ENCODE assay signal across 8 cellular contexts in genomic region chr12:45729233-45730115, GRCh38. TPM values are rescaled to one million over a fixed set of nuclear protein-coding genes. Genes with fewer than 3 reads are reported as not detected.
DNase-seq lines count a peak whose midpoint lies in the region; ATAC-seq and TF ChIP-seq lines count a peak whose summit lies in the region.

A gene with protein sequence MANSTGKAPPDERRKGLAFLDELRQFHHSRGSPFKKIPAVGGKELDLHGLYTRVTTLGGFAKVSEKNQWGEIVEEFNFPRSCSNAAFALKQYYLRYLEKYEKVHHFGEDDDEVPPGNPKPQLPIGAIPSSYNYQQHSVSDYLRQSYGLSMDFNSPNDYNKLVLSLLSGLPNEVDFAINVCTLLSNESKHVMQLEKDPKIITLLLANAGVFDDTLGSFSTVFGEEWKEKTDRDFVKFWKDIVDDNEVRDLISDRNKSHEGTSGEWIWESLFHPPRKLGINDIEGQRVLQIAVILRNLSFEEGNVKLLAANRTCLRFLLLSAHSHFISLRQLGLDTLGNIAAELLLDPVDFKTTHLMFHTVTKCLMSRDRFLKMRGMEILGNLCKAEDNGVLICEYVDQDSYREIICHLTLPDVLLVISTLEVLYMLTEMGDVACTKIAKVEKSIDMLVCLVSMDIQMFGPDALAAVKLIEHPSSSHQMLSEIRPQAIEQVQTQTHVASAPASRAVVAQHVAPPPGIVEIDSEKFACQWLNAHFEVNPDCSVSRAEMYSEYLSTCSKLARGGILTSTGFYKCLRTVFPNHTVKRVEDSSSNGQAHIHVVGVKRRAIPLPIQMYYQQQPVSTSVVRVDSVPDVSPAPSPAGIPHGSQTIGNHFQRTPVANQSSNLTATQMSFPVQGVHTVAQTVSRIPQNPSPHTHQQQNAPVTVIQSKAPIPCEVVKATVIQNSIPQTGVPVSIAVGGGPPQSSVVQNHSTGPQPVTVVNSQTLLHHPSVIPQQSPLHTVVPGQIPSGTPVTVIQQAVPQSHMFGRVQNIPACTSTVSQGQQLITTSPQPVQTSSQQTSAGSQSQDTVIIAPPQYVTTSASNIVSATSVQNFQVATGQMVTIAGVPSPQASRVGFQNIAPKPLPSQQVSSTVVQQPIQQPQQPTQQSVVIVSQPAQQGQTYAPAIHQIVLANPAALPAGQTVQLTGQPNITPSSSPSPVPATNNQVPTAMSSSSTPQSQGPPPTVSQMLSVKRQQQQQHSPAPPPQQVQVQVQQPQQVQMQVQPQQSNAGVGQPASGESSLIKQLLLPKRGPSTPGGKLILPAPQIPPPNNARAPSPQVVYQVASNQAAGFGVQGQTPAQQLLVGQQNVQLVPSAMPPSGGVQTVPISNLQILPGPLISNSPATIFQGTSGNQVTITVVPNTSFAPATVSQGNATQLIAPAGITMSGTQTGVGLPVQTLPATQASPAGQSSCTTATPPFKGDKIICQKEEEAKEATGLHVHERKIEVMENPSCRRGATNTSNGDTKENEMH (N-terminal part only) (plus strand): TSS chr12:45729706. CDS start chr12:45729837, 131 bp downstream.

- peaks cover 22% of the 10 kb centered on the region for H3K4me1 Mint-ChIP-seq in activated CD4-positive, alpha-beta memory T cell treated with anti-CD3 and anti-CD28 coated beads, Interleukin-2, amount 10 ng/mL, durations not matched to agents 7 days and 5 days

- TF ChIP-seq CTCF in lung (IDR thresholded peaks at IDR 0.05; ENCODE audit: control extremely low read depth, extremely low read depth): no peak

- peak within 1 kb of the TSS; percentile 78 for H3K4me3 ChIP-seq in ectodermal cell (ENCODE audit: insufficient read depth, low read depth, low read length)
- H3K4me3 ChIP-seq in lung: peak within 1 kb of the TSS; percentile 82

- 0% methylated on average over 83 to 85 of the region's 89 CpGs for WGBS in ectodermal cell, 2 experiments
- WGBS in lung, 2 donors: 1% methylated on average over 42 to 89 of the region's 89 CpGs

- H3K9me3 ChIP-seq in ectodermal cell (ENCODE audit: control insufficient read depth, low read length) (no peaks in the 10 kb centered on the region), lung (ENCODE audit: control insufficient read depth in 2 of 2, insufficient read depth in 1 of 2, low read length in 1 of 2) (no peaks in the 10 kb centered on the region)

- no peaks in the 10 kb centered on the region for H3K27me3 ChIP-seq in ectodermal cell (ENCODE audit: control insufficient read depth, insufficient read depth, low read length, poor library complexity, severe bottlenecking)
- no peaks in the 10 kb centered on the region for H3K27me3 ChIP-seq in lung (ENCODE audit: control insufficient read depth, insufficient read depth)

- H3K9me3 Mint-ChIP-seq in activated CD4-positive, alpha-beta memory T cell treated with anti-CD3 and anti-CD28 coated beads, Interleukin-2, amount 10 ng/mL, durations not matched to agents 7 days and 5 days: no peaks in the 10 kb centered on the region

- peaks cover 37% of the 10 kb centered on the region for H3K36me3 Mint-ChIP-seq in activated CD4-positive, alpha-beta memory T cell treated with anti-CD3 and anti-CD28 coated beads, Interleukin-2, amount 10 ng/mL, durations not matched to agents 7 days and 5 days (ENCODE audit: low read depth)

- H3K4me1 ChIP-seq in ectodermal cell (ENCODE audit: control insufficient read depth, insufficient read depth, low read length) (no peaks in the 10 kb centered on the region), lung (ENCODE audit: control insufficient read depth in 2 of 2, insufficient read depth in 2 of 2, low read length in 2 of 2) (peaks cover 0 to 4% of the 10 kb centered on the region in 2 donors)

- CTCF ChIA-PET in activated CD4-positive, alpha-beta memory T cell treated with anti-CD3 and anti-CD28 coated beads, Interleukin-2, amount 10 ng/mL, durations not matched to agents 7 days and 5 days (lab: Charles Lee): interaction anchor here (0.8 to 9.1 kb wide), 7 partner anchors 13 to 515 kb away, joined by 3 to 103 read pairs (median 7); no protein-coding TSS in a partner anchor

- H3K27ac ChIP-seq in ectodermal cell (ENCODE audit: insufficient read depth, low read depth, low read length, poor library complexity, severe bottlenecking) (peak within 1 kb of the TSS; percentile 90), lung (ENCODE audit: low read depth in 1 of 2, low read length in 1 of 2) (peak within 1 kb of the TSS; percentile 99 to 100)

- H3K27me3 Mint-ChIP-seq in activated CD4-positive, alpha-beta memory T cell treated with anti-CD3 and anti-CD28 coated beads, Interleukin-2, amount 10 ng/mL, durations not matched to agents 7 days and 5 days: no peaks in the 10 kb centered on the region

- H3K27ac Mint-ChIP-seq in activated CD4-positive, alpha-beta memory T cell treated with anti-CD3 and anti-CD28 coated beads, Interleukin-2, amount 10 ng/mL, durations not matched to agents 7 days and 5 days: peak within 1 kb of the TSS; percentile 100

- peak; percentile 19 for ATAC-seq in HG03045 (IDR thresholded peaks at IDR 0.05; ENCODE audit: unreplicated experiment)
- ATAC-seq in lung (ENCODE audit: insufficient read depth, low FRiP score): peak; percentile 5

- H3K36me3 ChIP-seq in ectodermal cell (ENCODE audit: control insufficient read depth, insufficient read depth, low read length) (no peaks in the 10 kb centered on the region), lung (ENCODE audit: control insufficient read depth in 2 of 2, insufficient read depth in 2 of 2, low read length in 2 of 2) (no peaks in the 10 kb centered on the region)

- peak; percentile 81 for DNase-seq in NK-92 treated with Interleukin-12 subunit alpha and Interleukin-12 subunit beta, amount 100 ng/mL, for 24 hours (lab: John Stamatoyannopoulos, UW)
- DNase-seq in NK-92 (lab: John Stamatoyannopoulos, UW; ENCODE audit: unreplicated experiment) (no peak), NCI-H510A (lab: John Stamatoyannopoulos, UW) (peak; percentile 63), lung (ENCODE audit: low spot score) (peak; percentile 49)
- DNase-seq in activated CD4-positive, alpha-beta memory T cell treated with anti-CD3 and anti-CD28 coated beads, Interleukin-2, amount 10 ng/mL, durations not matched to agents 7 days and 5 days: peak; percentile 68
- DNase-seq in stimulated activated CD4-positive, alpha-beta T cell treated with anti-CD3 and anti-CD28 coated beads, TNF-alpha, amount 100 ng/mL, for 1 hour (ENCODE audit: low read depth in 3 of 3, low spot score in 1 of 3): peak in 2 of 3 donors; percentile 25 to 55

- peak within 1 kb of the TSS; percentile 93 for H3K4me3 Mint-ChIP-seq in activated CD4-positive, alpha-beta memory T cell treated with anti-CD3 and anti-CD28 coated beads, Interleukin-2, amount 10 ng/mL, durations not matched to agents 7 days and 5 days

- POLR2A ChIA-PET in activated CD4-positive, alpha-beta memory T cell treated with anti-CD3 and anti-CD28 coated beads, Interleukin-2, amount 10 ng/mL, durations not matched to agents 7 days and 5 days (lab: Charles Lee): interaction anchor here (0.6 to 9.9 kb wide), 29 partner anchors 9 to 1487 kb away, joined by 3 to 172 read pairs (median 4); partner anchors contain the start of genes ANO6, SCAF11 and SLC38A1

RNA-seq across cellular contexts. Expression of the gene that starts here (rescaled TPM):
- 10 to 100 TPM; 39.9 to 43.9 TPM for total RNA-seq in activated CD4-positive, alpha-beta memory T cell treated with anti-CD3 and anti-CD28 coated beads, Interleukin-2, amount 10 ng/mL, durations not matched to agents 7 days and 5 days
- polyA plus RNA-seq in ectodermal cell (2013, experiment 1 of 4): 44.3 TPM
- polyA plus RNA-seq in ectodermal cell (2013, experiment 2 of 4): 48.7 TPM
- polyA plus RNA-seq in ectodermal cell (2013, experiment 3 of 4): 36.1 TPM
- 41.8 TPM for polyA plus RNA-seq in ectodermal cell (2013, experiment 4 of 4)
- total RNA-seq in lung: 10 to 100 TPM; 27.0 to 79.2 TPM
- 1 to 10 TPM; 5.3 to 8.0 TPM for polyA plus RNA-seq in lung
